In genomic region chr13:98879127-98879520, GRCh38 we compare ENCODE assay signal across 19 cellular contexts.
DNase-seq lines count a peak whose midpoint lies in the region; ATAC-seq and TF ChIP-seq lines count a peak whose summit lies in the region.
"Had no signal": no experiment of that assay in that cellular context is flagged by ENCODE, and none has a peak within 500 bp of the region (broad histone marks: within the 10 kb centered on the region; RNA-seq: fewer than 3 reads in every experiment).

No MANE protein-coding gene starts in this region.

- peaks cover 51% of the 10 kb centered on the region for H3K36me3 Mint-ChIP-seq in nephron (ENCODE audit: low read depth)
- H3K36me3 Mint-ChIP-seq in effector memory CD8-positive, alpha-beta T cell (ENCODE audit: insufficient read depth): peaks cover 54% of the 10 kb centered on the region

- ATAC-seq in HG03460 (IDR thresholded peaks at IDR 0.05; ENCODE audit: unreplicated experiment): no peak
- no peak for ATAC-seq in effector memory CD8-positive, alpha-beta T cell (replicated peaks)

- H3K27me3 Mint-ChIP-seq in nephron (ENCODE audit: low read depth): no peaks in the 10 kb centered on the region
- no peaks in the 10 kb centered on the region for H3K27me3 Mint-ChIP-seq in effector memory CD8-positive, alpha-beta T cell
- H3K27me3 Mint-ChIP-seq: naive B cell had no signal

- intact Hi-C loops in A673 (cut with micrococcal nuclease; ENCODE audit: unreplicated experiment): no loop called here

- H3K36me3 ChIP-seq in A673 (ENCODE audit: insufficient read depth, low read length, poor library complexity, severe bottlenecking): no peaks in the 10 kb centered on the region

- H3K4me3 Mint-ChIP-seq in nephron: no peak overlapping the region
- no peak overlapping the region for H3K4me3 Mint-ChIP-seq in effector memory CD8-positive, alpha-beta T cell
- H3K4me3 Mint-ChIP-seq: naive B cell had no signal

- H3K27me3 ChIP-seq in A673 (replicated peaks; ENCODE audit: insufficient read depth, low read depth, low read length, poor library complexity): no peaks in the 10 kb centered on the region
- H3K27me3 ChIP-seq: suprapubic skin had no signal

- H3K27ac Mint-ChIP-seq in nephron: peak overlapping the region in 2 of 3 experiments; percentile 12 to 75
- H3K27ac Mint-ChIP-seq in effector memory CD8-positive, alpha-beta T cell: peak overlapping the region in 1 of 2 donors; percentile 84

- H3K4me3 ChIP-seq in A673 (ENCODE audit: low read depth, low read length, poor library complexity, severe bottlenecking): no peak overlapping the region
- no peak overlapping the region for H3K4me3 ChIP-seq in choroid plexus epithelial cell (ENCODE audit: low read depth, low read length)
- H3K4me3 ChIP-seq: suprapubic skin had no signal

- CTCF ChIA-PET in A673 (lab: Charles Lee): no interaction called here
- CTCF ChIA-PET in HEK293T (lab: Yijun Ruan, JAX): no interaction called here

- H3K4me1 ChIP-seq in A673 (ENCODE audit: insufficient read depth, low read length, poor library complexity, severe bottlenecking): no peaks in the 10 kb centered on the region

- H3K27ac ChIP-seq in A673 (ENCODE audit: low read depth, low read length, poor library complexity, severe bottlenecking): no peak overlapping the region
- H3K27ac ChIP-seq: KMS-11, suprapubic skin had no signal

- DNase-seq in A673 (ENCODE audit: low spot score) (no peak), HEK293T (ENCODE audit: extremely low spot score) (no peak), choroid plexus epithelial cell (ENCODE audit: low read depth) (no peak)
- no peak for DNase-seq in stimulated activated CD4-positive, alpha-beta T cell treated with anti-CD3 and anti-CD28 coated beads, Interleukin-12 subunit alpha, Interleukin-12 subunit beta, amount 100 ng/mL, for 4 hours
- no peak for DNase-seq in stimulated activated naive CD4-positive, alpha-beta T cell treated with Interleukin-2 at 50 U/mL for 16 hours (lab: John Stamatoyannopoulos, UW)
- DNase-seq in effector memory CD8-positive, alpha-beta T cell: no peak
- DNase-seq: activated CD4-positive, alpha-beta T cell treated with anti-CD3 and anti-CD28 coated beads for 48 hours; activated CD8-positive, alpha-beta memory T cell treated with anti-CD3 and anti-CD28 coated beads, Interleukin-2, amount 50 U/mL, for 48 hours; activated gamma-delta T cell treated with Interleukin-2 at 50 U/mL for 16 hours; naive B cell; NCI-H1048; NCI-H2029 treated with DMSO at 0.1 percent for 48 hours; small intestine; stimulated activated CD4-positive, alpha-beta T cell treated with anti-CD3 and anti-CD28 coated beads, Interleukin-4, amount 100 ng/mL, for 24 hours; SW 1271 had no signal

- TF ChIP-seq CTCF in A673 (conservative IDR thresholded peaks at IDR 0.05; ENCODE audit: low read depth, low read length) (0 out of 2 replicates have a peak, but pooled peaks have one; percentile 30), choroid plexus epithelial cell (conservative IDR thresholded peaks at IDR 0.05; ENCODE audit: low read depth, low read length) (peak; percentile 10), nephron (IDR thresholded peaks at IDR 0.05; ENCODE audit: unreplicated experiment in 3 of 3) (no peak)

- no peaks in the 10 kb centered on the region for H3K9me3 ChIP-seq in A673 (ENCODE audit: low read depth, low read length, poor library complexity, severe bottlenecking)
- H3K9me3 ChIP-seq: suprapubic skin had no signal

- H3K9me3 Mint-ChIP-seq in nephron: peaks cover 5% of the 10 kb centered on the region
- no peaks in the 10 kb centered on the region for H3K9me3 Mint-ChIP-seq in effector memory CD8-positive, alpha-beta T cell

- BruUV-seq in A673 (replicated peaks; lab: Mats Ljungman, UMichigan): no TSS peak

- peaks cover 56% of the 10 kb centered on the region for H3K4me1 Mint-ChIP-seq in nephron
- H3K4me1 Mint-ChIP-seq in effector memory CD8-positive, alpha-beta T cell (ENCODE audit: low read depth in 2 of 2): peaks cover 0 to 4% of the 10 kb centered on the region in 2 donors

- POLR2A ChIA-PET in A673 (lab: Charles Lee; ENCODE audit: low non-redundant PET): no interaction called here
- POLR2A ChIA-PET in HEK293T (lab: Yijun Ruan, JAX): no interaction called here

TF ChIP-seq in HEK293T, 16 proteins besides CTCF, POLR2A, EP300 and RAD21:
- TF ChIP-seq PKNOX1 (IDR thresholded peaks at IDR 0.05): 0 out of 2 replicates have a peak, but pooled peaks have one; percentile 4
- no peak for TF ChIP-seq ELF4 (IDR thresholded peaks at IDR 0.05)
- TF ChIP-seq BHLHE40 (IDR thresholded peaks at IDR 0.05; ENCODE audit: borderline replicate concordance): no peak

Comparison
In these comparisons a context has a peak if more than half of its experiments do, and no peak if none do; other contexts are left out.
1. CTCF ChIP-seq: peak in A673 (single experiment) and choroid plexus epithelial cell (single experiment); none in nephron (0 of 3).